Comparison of ENCODE assay signal across 25 cellular contexts in genomic region chr1:15102646-15103045, GRCh38. TPM values are rescaled to one million over a fixed set of nuclear protein-coding genes. Genes with fewer than 3 reads are reported as not detected.
DNase-seq lines count a peak whose midpoint lies in the region; ATAC-seq and TF ChIP-seq lines count a peak whose summit lies in the region.
"Had no signal": no experiment of that assay in that cellular context is flagged by ENCODE, and none has a peak within 500 bp of the region (broad histone marks: within the 10 kb centered on the region; RNA-seq: fewer than 3 reads in every experiment).

No MANE protein-coding gene starts in this region.

- DNase-seq in natural killer cell treated with Interleukin-12 subunit alpha and Interleukin-12 subunit beta and Interleukin-15 and Interleukin-18, amount 100 ng/mL, for 72 hours (ENCODE audit: low spot score), result peak; percentile 44
- DNase-seq in natural killer cell (no peak), mesenchymal stem cell (no peak), osteoblast (ENCODE audit: insufficient read length, low spot score, missing footprints) (peak; percentile 32), spleen (peak; percentile 44), A172 (ENCODE audit: low spot score) (no peak), G401 (ENCODE audit: low spot score) (no peak)
- no peak for DNase-seq in stimulated activated CD4-positive, alpha-beta T cell treated with anti-CD3 and anti-CD28 coated beads, Interleukin-2, amount 100 ng/mL, for 48 hours
- DNase-seq: ACHN; BE2C; C1 segment of cervical spinal cord; CD4-positive, alpha-beta memory T cell; CD4-positive, CD25-positive, alpha-beta regulatory T cell; COR-L47; DMS 273 treated with DMSO at 0.1 percent for 48 hours; DMS153; DMS53; DMS79; DND-41; EL had no signal

- no peak overlapping the region for H3K23ac ChIP-seq in mesenchymal stem cell (ENCODE audit: low read length in 2 of 2)

- peaks cover 22 to 27% of the 10 kb centered on the region in 2 donors for H3K27me3 Mint-ChIP-seq in natural killer cell treated with Interleukin-12 subunit alpha and Interleukin-12 subunit beta and Interleukin-15 and Interleukin-18, amount 100 ng/mL, for 72 hours
- peaks cover 16 to 34% of the 10 kb centered on the region in 2 donors for H3K27me3 Mint-ChIP-seq in natural killer cell (ENCODE audit: low read depth in 2 of 2)

- H3K9me3 ChIP-seq in mesenchymal stem cell (ENCODE audit: control insufficient read depth, low read length) (peaks cover 16% of the 10 kb centered on the region), osteoblast (ENCODE audit: low read depth, low read length) (no peaks in the 10 kb centered on the region), spleen (peaks cover 0 to 12% (median 9%) of the 10 kb centered on the region in 8 donors)
- H3K9me3 ChIP-seq: BE2C had no signal

- in situ Hi-C loops in G401 (cut with HindIII; ENCODE audit: low sequenced_read_pairs), result no loop called here

- H3K27ac Mint-ChIP-seq in natural killer cell treated with Interleukin-12 subunit alpha and Interleukin-12 subunit beta and Interleukin-15 and Interleukin-18, amount 100 ng/mL, for 72 hours, result no peak overlapping the region
- H3K27ac Mint-ChIP-seq in natural killer cell, result no peak overlapping the region
- H3K27ac Mint-ChIP-seq: CD14-positive monocyte; CD4-positive, alpha-beta memory T cell; CD4-positive, CD25-positive, alpha-beta regulatory T cell; CD8-positive, alpha-beta memory T cell had no signal

- H2BK5ac ChIP-seq in mesenchymal stem cell (ENCODE audit: low read depth, low read length, poor library complexity, severe bottlenecking), result no peak overlapping the region

- intact Hi-C loops in natural killer cell (cut with micrococcal nuclease), result loop anchor here (5.0 kb wide), 1 partner anchor 320 kb away; no protein-coding TSS in a partner anchor
- intact Hi-C loops in spleen (cut with DNase I; ENCODE audit: low total_unique reads), result no loop called here

- peaks cover 35 to 46% of the 10 kb centered on the region in 2 experiments for H3K27me3 ChIP-seq in mesenchymal stem cell (ENCODE audit: control insufficient read depth in 1 of 2, insufficient read depth in 1 of 2, low read length in 2 of 2)
- H3K27me3 ChIP-seq in osteoblast (ENCODE audit: insufficient read depth, low read length), result peaks cover 7% of the 10 kb centered on the region
- H3K27me3 ChIP-seq in spleen (replicated peaks in 1 of 7), result peaks cover 0 to 35% (median 0%) of the 10 kb centered on the region in 7 donors
- H3K27me3 ChIP-seq: BE2C, BLaER1 had no signal

- H3K4me2 ChIP-seq in mesenchymal stem cell (ENCODE audit: low read length, poor library complexity, severe bottlenecking) (no peak overlapping the region), osteoblast (ENCODE audit: insufficient read depth, low read length) (no peak overlapping the region)
- H3K4me2 ChIP-seq: BLaER1 had no signal

- peaks cover 16 to 25% of the 10 kb centered on the region in 2 donors for H3K4me1 Mint-ChIP-seq in natural killer cell treated with Interleukin-12 subunit alpha and Interleukin-12 subunit beta and Interleukin-15 and Interleukin-18, amount 100 ng/mL, for 72 hours (ENCODE audit: low read depth in 2 of 2)
- peaks cover 24 to 27% of the 10 kb centered on the region in 2 donors for H3K4me1 Mint-ChIP-seq in natural killer cell

- H3K79me2 ChIP-seq in osteoblast (ENCODE audit: insufficient read depth, low read length), result no peaks in the 10 kb centered on the region

- no peak overlapping the region for H3K18ac ChIP-seq in mesenchymal stem cell (ENCODE audit: low read depth in 1 of 2, low read length in 2 of 2)

- no peak overlapping the region for H3K9ac ChIP-seq in mesenchymal stem cell (ENCODE audit: low read length)
- H3K9ac ChIP-seq: BLaER1 had no signal

- no peak overlapping the region for H2AK5ac ChIP-seq in mesenchymal stem cell (ENCODE audit: low read length, severe bottlenecking)

- H2AFZ ChIP-seq in mesenchymal stem cell (ENCODE audit: low read depth, low read length) (no peak overlapping the region), osteoblast (ENCODE audit: low read length) (no peak overlapping the region)

- H4K20me1 ChIP-seq in osteoblast (ENCODE audit: insufficient read depth, low read length), result no peaks in the 10 kb centered on the region
- H4K20me1 ChIP-seq: BLaER1 had no signal

- no peak overlapping the region for H3K4me3 ChIP-seq in mesenchymal stem cell (ENCODE audit: insufficient read depth in 1 of 2, low read depth in 1 of 2, low read length in 2 of 2)
- no peak overlapping the region for H3K4me3 ChIP-seq in osteoblast (ENCODE audit: insufficient read depth, low read length)
- no peak overlapping the region for H3K4me3 ChIP-seq in spleen
- H3K4me3 ChIP-seq: BLaER1, GM12878 had no signal

- H3K4ac ChIP-seq in mesenchymal stem cell (ENCODE audit: low read depth in 1 of 2, low read length in 2 of 2), result no peak overlapping the region

- H3K14ac ChIP-seq in mesenchymal stem cell (ENCODE audit: low read length in 2 of 2), result no peak overlapping the region

- WGBS in mesenchymal stem cell, result 83% methylated on average over 9 of the region's 9 CpGs
- 81 to 96% (median 93%) methylated on average over 9 of the region's 9 CpGs for WGBS in spleen, 5 donors

- H3K4me1 ChIP-seq in mesenchymal stem cell (ENCODE audit: control insufficient read depth, insufficient read depth, low read depth, low read length), result no peaks in the 10 kb centered on the region
- H3K4me1 ChIP-seq in osteoblast (ENCODE audit: insufficient read depth, low read length), result no peaks in the 10 kb centered on the region
- peaks cover 0 to 21% (median 8%) of the 10 kb centered on the region in 6 donors for H3K4me1 ChIP-seq in spleen
- H3K4me1 ChIP-seq: BE2C had no signal

- no peak overlapping the region for H4K91ac ChIP-seq in mesenchymal stem cell (ENCODE audit: low read length)

- H3K36me3 ChIP-seq in mesenchymal stem cell (ENCODE audit: control insufficient read depth in 1 of 2, insufficient read depth in 2 of 2, low read depth in 1 of 2, low read length in 2 of 2) (no peaks in the 10 kb centered on the region), osteoblast (ENCODE audit: insufficient read depth, low read length) (no peaks in the 10 kb centered on the region), spleen (peaks cover 0 to 31% (median 6%) of the 10 kb centered on the region in 6 donors)
- H3K36me3 ChIP-seq: BE2C, BLaER1 had no signal

- H3K4me3 Mint-ChIP-seq in natural killer cell treated with Interleukin-12 subunit alpha and Interleukin-12 subunit beta and Interleukin-15 and Interleukin-18, amount 100 ng/mL, for 72 hours, result no peak overlapping the region
- no peak overlapping the region for H3K4me3 Mint-ChIP-seq in natural killer cell
- H3K4me3 Mint-ChIP-seq: CD4-positive, alpha-beta memory T cell; CD4-positive, CD25-positive, alpha-beta regulatory T cell; CD8-positive, alpha-beta memory T cell had no signal

- H3K36me3 Mint-ChIP-seq in natural killer cell treated with Interleukin-12 subunit alpha and Interleukin-12 subunit beta and Interleukin-15 and Interleukin-18, amount 100 ng/mL, for 72 hours, result no peaks in the 10 kb centered on the region
- H3K36me3 Mint-ChIP-seq in natural killer cell, result no peaks in the 10 kb centered on the region
- H3K36me3 Mint-ChIP-seq: CD14-positive monocyte; CD4-positive, alpha-beta memory T cell; CD4-positive, CD25-positive, alpha-beta regulatory T cell; CD8-positive, alpha-beta memory T cell had no signal

- TF ChIP-seq CTCF in natural killer cell (IDR thresholded peaks at IDR 0.05), result no peak
- TF ChIP-seq CTCF in osteoblast (IDR thresholded peaks at IDR 0.05; ENCODE audit: extremely low read depth, low read depth, low read length), result no peak
- TF ChIP-seq CTCF in spleen (IDR thresholded peaks at IDR 0.05 in 8 of 11, conservative IDR thresholded peaks at IDR 0.05 in 3 of 11), result no peak

- H3K9me3 Mint-ChIP-seq in natural killer cell treated with Interleukin-12 subunit alpha and Interleukin-12 subunit beta and Interleukin-15 and Interleukin-18, amount 100 ng/mL, for 72 hours, result no peaks in the 10 kb centered on the region
- H3K9me3 Mint-ChIP-seq in natural killer cell, result no peaks in the 10 kb centered on the region

- H2BK120ac ChIP-seq in mesenchymal stem cell (ENCODE audit: low read depth, low read length), result no peak overlapping the region

- H3K27ac ChIP-seq in mesenchymal stem cell (ENCODE audit: low read length, poor library complexity, severe bottlenecking), result no peak overlapping the region
- H3K27ac ChIP-seq in osteoblast (ENCODE audit: low read depth, low read length), result no peak overlapping the region
- no peak overlapping the region for H3K27ac ChIP-seq in spleen
- H3K27ac ChIP-seq: 22Rv1, BLaER1 had no signal

- ATAC-seq in natural killer cell treated with Interleukin-12 subunit alpha and Interleukin-12 subunit beta and Interleukin-15 and Interleukin-18, amount 100 ng/mL, for 72 hours, result no peak
- no peak for ATAC-seq in natural killer cell
- ATAC-seq: GM12878 had no signal

- H2BK12ac ChIP-seq in mesenchymal stem cell (ENCODE audit: low read length in 2 of 2), result no peak overlapping the region

- H3K79me1 ChIP-seq in mesenchymal stem cell (replicated peaks; ENCODE audit: low read length, poor library complexity, severe bottlenecking), result no peaks in the 10 kb centered on the region

- no peak overlapping the region for H4K8ac ChIP-seq in mesenchymal stem cell (ENCODE audit: low read length)

- no peak for TF ChIP-seq POLR2A in spleen (IDR thresholded peaks at IDR 0.05)

- H2BK15ac ChIP-seq in mesenchymal stem cell (ENCODE audit: low read depth, poor library complexity, severe bottlenecking), result peak overlapping the region; percentile 35

RNA-seq across cellular contexts. Expression of gene TMEM51, which starts 50.9 kb away (rescaled TPM):
- not detected for total RNA-seq in natural killer cell treated with Interleukin-12 subunit alpha and Interleukin-12 subunit beta and Interleukin-15 and Interleukin-18, amount 100 ng/mL, for 72 hours
- not detected for total RNA-seq in natural killer cell
- 48.1 TPM for polyA plus RNA-seq in mesenchymal stem cell (2013, experiment 1 of 2)
- 46.7 TPM for polyA plus RNA-seq in mesenchymal stem cell (2013, experiment 2 of 2)
- total RNA-seq in osteoblast, result 0.59 and 0.72 TPM in 2 replicates
- total RNA-seq in spleen, result 10 to 100 TPM in 3 of 7 donors, 1 to 10 TPM in 4; 6.0 to 13.8 (median 8.4) TPM
- 1 to 10 TPM; 3.5 to 5.3 (median 3.9) TPM for polyA plus RNA-seq in spleen
- total RNA-seq in A172 (2014; rRNA removed; shearing (Covaris generic)), result 8.5 and 10.4 TPM in 2 replicates
- 25.0 and 25.2 TPM in 2 replicates for total RNA-seq in G401 (2014; rRNA removed; shearing (Covaris generic))
- total RNA-seq: CD4-positive, CD25-positive, alpha-beta regulatory T cell had no signal
- polyA plus RNA-seq: CD4-positive, alpha-beta memory T cell; CD4-positive, CD25-positive, alpha-beta regulatory T cell; CD8-positive, alpha-beta memory T cell had no signal

Comparison
In these comparisons a context has a peak if more than half of its experiments do, and no peak if none do; other contexts are left out.
1. DNase-seq: peak in natural killer cell treated with Interleukin-12 subunit alpha and Interleukin-12 subunit beta and Interleukin-15 and Interleukin-18, amount 100 ng/mL, for 72 hours (single experiment), osteoblast (single experiment) and spleen (single experiment); none in natural killer cell (single experiment), mesenchymal stem cell (single experiment), stimulated activated CD4-positive, alpha-beta T cell treated with anti-CD3 and anti-CD28 coated beads, Interleukin-2, amount 100 ng/mL, for 48 hours (0 of 2), A172 (single experiment) and G401 (single experiment).